ENCODE assay signal across 7 cellular contexts in genomic region chr4:89309154-89309553, GRCh38. TPM values are rescaled to one million over a fixed set of nuclear protein-coding genes. Genes with fewer than 3 reads are reported as not detected.
DNase-seq lines count a peak whose midpoint lies in the region; ATAC-seq, FAIRE-seq and TF ChIP-seq lines count a peak whose summit lies in the region.
"Not testable (repeated sequence)": the region's sequence is repeated elsewhere in the genome, so short reads cannot be mapped to it uniquely, and the experiment has no call there.
"Had no signal": no experiment of that assay in that cellular context is flagged by ENCODE, and none has a peak within 500 bp of the region (broad histone marks: within the 10 kb centered on the region; RNA-seq: fewer than 3 reads in every experiment).

No MANE protein-coding gene starts in this region.

- peaks cover 23% of the 10 kb centered on the region for H3K4me1 ChIP-seq in CD8-positive, alpha-beta memory T cell (ENCODE audit: insufficient read depth, low read length)
- not testable (repeated sequence) for H3K4me1 ChIP-seq in astrocyte (ENCODE audit: insufficient read depth, low read length)

- ATAC-seq in activated B cell treated with CpG ODN at 0.5 μM for 24 hours (ENCODE audit: low read depth); natural killer cell treated with Interleukin-12 subunit alpha and Interleukin-12 subunit beta and Interleukin-15 and Interleukin-18, amount 100 ng/mL, for 72 hours: not testable (repeated sequence)

- H4K20me1 ChIP-seq in astrocyte (ENCODE audit: insufficient read depth, low read length) = not testable (repeated sequence)

- H3K9me3 ChIP-seq in CD8-positive, alpha-beta memory T cell (ENCODE audit: low read length); astrocyte (ENCODE audit: insufficient read depth, low read depth, low read length): not testable (repeated sequence)

- not testable (repeated sequence) for H3K27ac ChIP-seq in CD8-positive, alpha-beta memory T cell (ENCODE audit: low read depth, low read length); astrocyte (ENCODE audit: low read depth, low read length)

- not testable (repeated sequence) for FAIRE-seq in astrocyte (lab: Jason Lieb, UNC)

- not testable (repeated sequence) for TF ChIP-seq CTCF in activated B cell treated with CpG ODN at 0.5 μM for 24 hours (IDR thresholded peaks at IDR 0.05); astrocyte (IDR thresholded peaks at IDR 0.05; ENCODE audit: insufficient read depth, low read depth, low read length)

- not testable (repeated sequence) for H2AFZ ChIP-seq in astrocyte (ENCODE audit: low read depth, low read length)

- H3K4me3 ChIP-seq in CD8-positive, alpha-beta memory T cell (ENCODE audit: low read length); astrocyte (ENCODE audit: insufficient read depth, low read depth, low read length): not testable (repeated sequence)

- not testable (repeated sequence) for H3K27me3 Mint-ChIP-seq in CD8-positive, alpha-beta memory T cell; activated B cell treated with CpG ODN at 0.5 μM for 24 hours; activated T-cell treated with anti-CD3 and anti-CD28 coated beads, Interleukin-2, amount 50 U/mL, for 24 hours; astrocyte (ENCODE audit: low read depth, unreplicated experiment); immature natural killer cell (ENCODE audit: low read depth in 3 of 3); natural killer cell treated with Interleukin-12 subunit alpha and Interleukin-12 subunit beta and Interleukin-15 and Interleukin-18, amount 100 ng/mL, for 72 hours

- intact Hi-C loops in activated B cell treated with CpG ODN at 0.5 μM for 24 hours (cut with micrococcal nuclease) = loop anchor here (10.0 kb wide), 1 partner anchor 716 kb away; no protein-coding TSS in a partner anchor

- peaks cover 35 to 51% (median 45%) of the 10 kb centered on the region in 3 donors for H3K4me1 Mint-ChIP-seq in CD8-positive, alpha-beta memory T cell
- H3K4me1 Mint-ChIP-seq in activated B cell treated with CpG ODN at 0.5 μM for 24 hours (peaks cover 22% of the 10 kb centered on the region), astrocyte (ENCODE audit: low read depth, unreplicated experiment) (peaks cover 14% of the 10 kb centered on the region), immature natural killer cell (peaks cover 32 to 36% of the 10 kb centered on the region in 2 donors)
- peaks cover 47% of the 10 kb centered on the region for H3K4me1 Mint-ChIP-seq in activated T-cell treated with anti-CD3 and anti-CD28 coated beads, Interleukin-2, amount 50 U/mL, for 24 hours (ENCODE audit: low read depth)
- H3K4me1 Mint-ChIP-seq in natural killer cell treated with Interleukin-12 subunit alpha and Interleukin-12 subunit beta and Interleukin-15 and Interleukin-18, amount 100 ng/mL, for 72 hours (ENCODE audit: low read depth in 2 of 2) = peaks cover 24 to 33% of the 10 kb centered on the region in 2 donors

- CTCF ChIA-PET in CD8-positive, alpha-beta memory T cell (lab: Charles Lee) = interaction anchor here (1.8 to 4.2 kb wide), 3 partner anchors 10 to 53 kb away, joined by 4 to 23 read pairs (median 19); no protein-coding TSS in a partner anchor
- CTCF ChIA-PET in activated B cell treated with CpG ODN at 0.5 μM for 24 hours (lab: Charles Lee) = not testable (repeated sequence)

- not testable (repeated sequence) for DNase-seq in CD8-positive, alpha-beta memory T cell; activated B cell treated with CpG ODN at 0.5 μM for 24 hours; activated T-cell treated with anti-CD3 and anti-CD28 coated beads, Interleukin-2, amount 50 U/mL, for 24 hours; astrocyte (ENCODE audit: low read depth); immature natural killer cell; natural killer cell treated with Interleukin-12 subunit alpha and Interleukin-12 subunit beta and Interleukin-15 and Interleukin-18, amount 100 ng/mL, for 72 hours (ENCODE audit: low spot score)

- H3K4me3 Mint-ChIP-seq in CD8-positive, alpha-beta memory T cell = peak overlapping the region in 5 of 7 donors; percentile 39 to 98 (median 96)
- H3K4me3 Mint-ChIP-seq in activated B cell treated with CpG ODN at 0.5 μM for 24 hours (peak overlapping the region; percentile 88), astrocyte (ENCODE audit: unreplicated experiment) (peak overlapping the region; percentile 25), immature natural killer cell (peak overlapping the region in 4 of 5 donors; percentile 34 to 96 (median 71))
- peak overlapping the region; percentile 6 for H3K4me3 Mint-ChIP-seq in activated T-cell treated with anti-CD3 and anti-CD28 coated beads, Interleukin-2, amount 50 U/mL, for 24 hours
- H3K4me3 Mint-ChIP-seq in natural killer cell treated with Interleukin-12 subunit alpha and Interleukin-12 subunit beta and Interleukin-15 and Interleukin-18, amount 100 ng/mL, for 72 hours = peak overlapping the region; percentile 95

- H3K4me2 ChIP-seq in astrocyte (ENCODE audit: low read length) = not testable (repeated sequence)

- not testable (repeated sequence) for H3K79me2 ChIP-seq in astrocyte (ENCODE audit: insufficient read depth, low read length)

- H3K36me3 ChIP-seq in CD8-positive, alpha-beta memory T cell (ENCODE audit: insufficient read depth, low read length); astrocyte (ENCODE audit: insufficient read depth, low read length): not testable (repeated sequence)

- not testable (repeated sequence) for H3K9ac ChIP-seq in astrocyte (ENCODE audit: low read length)

- not testable (repeated sequence) for H3K9me3 Mint-ChIP-seq in CD8-positive, alpha-beta memory T cell; activated B cell treated with CpG ODN at 0.5 μM for 24 hours; activated T-cell treated with anti-CD3 and anti-CD28 coated beads, Interleukin-2, amount 50 U/mL, for 24 hours; astrocyte (ENCODE audit: unreplicated experiment); immature natural killer cell; natural killer cell treated with Interleukin-12 subunit alpha and Interleukin-12 subunit beta and Interleukin-15 and Interleukin-18, amount 100 ng/mL, for 72 hours

- H3K27ac Mint-ChIP-seq in CD8-positive, alpha-beta memory T cell = peak overlapping the region in 7 of 8 donors; percentile 12 to 82 (median 32)
- not testable (repeated sequence) for H3K27ac Mint-ChIP-seq in activated B cell treated with CpG ODN at 0.5 μM for 24 hours; activated T-cell treated with anti-CD3 and anti-CD28 coated beads, Interleukin-2, amount 50 U/mL, for 24 hours; astrocyte (ENCODE audit: unreplicated experiment); immature natural killer cell; natural killer cell treated with Interleukin-12 subunit alpha and Interleukin-12 subunit beta and Interleukin-15 and Interleukin-18, amount 100 ng/mL, for 72 hours

- POLR2A ChIA-PET in CD8-positive, alpha-beta memory T cell (lab: Charles Lee) = interaction anchor here (2.5 kb wide), 1 partner anchor 15 kb away, joined by 12 read pairs; no protein-coding TSS in a partner anchor
- POLR2A ChIA-PET in activated B cell treated with CpG ODN at 0.5 μM for 24 hours (lab: Charles Lee) = interaction anchor here (2.2 kb wide), 1 partner anchor 16 kb away, joined by 12 read pairs; no protein-coding TSS in a partner anchor

- H3K36me3 Mint-ChIP-seq in CD8-positive, alpha-beta memory T cell = peaks cover 2 to 13% (median 5%) of the 10 kb centered on the region in 3 donors
- H3K36me3 Mint-ChIP-seq in activated B cell treated with CpG ODN at 0.5 μM for 24 hours (ENCODE audit: low read depth); astrocyte (ENCODE audit: low read depth, unreplicated experiment); immature natural killer cell; natural killer cell treated with Interleukin-12 subunit alpha and Interleukin-12 subunit beta and Interleukin-15 and Interleukin-18, amount 100 ng/mL, for 72 hours: not testable (repeated sequence)
- H3K36me3 Mint-ChIP-seq in activated T-cell treated with anti-CD3 and anti-CD28 coated beads, Interleukin-2, amount 50 U/mL, for 24 hours (ENCODE audit: low read depth) = peaks cover 11% of the 10 kb centered on the region

- not testable (repeated sequence) for H3K27me3 ChIP-seq in CD8-positive, alpha-beta memory T cell (ENCODE audit: insufficient read depth, low read length, poor library complexity, severe bottlenecking); astrocyte (ENCODE audit: insufficient read depth, low read length)

RNA-seq across cellular contexts. Expression of gene GPRIN3, which starts 1.6 kb away (rescaled TPM):
- total RNA-seq in CD8-positive, alpha-beta memory T cell = 10 to 100 TPM; 15.6 to 16.2 TPM
- 16.5 TPM for polyA plus RNA-seq in CD8-positive, alpha-beta memory T cell
- total RNA-seq in activated B cell treated with CpG ODN at 0.5 μM for 24 hours = 1.8 and 1.9 TPM in 2 replicates
- 2.6 and 6.9 TPM in 2 replicates for total RNA-seq in astrocyte
- polyA plus RNA-seq in immature natural killer cell = 10 to 100 TPM in 1 of 3 donors, 1 to 10 TPM in 2; 5.5 to 15.9 (median 7.3) TPM
- 10 to 100 TPM; 11.6 to 24.0 TPM for total RNA-seq in natural killer cell treated with Interleukin-12 subunit alpha and Interleukin-12 subunit beta and Interleukin-15 and Interleukin-18, amount 100 ng/mL, for 72 hours
- total RNA-seq: HepG2 had no signal
- polyA plus RNA-seq: HepG2 had no signal

Comparison
In these comparisons a context has a peak if more than half of its experiments do, and no peak if none do; other contexts are left out.
1. H3K4me3 Mint-ChIP-seq: peak in every context shown above with its lines; median percentile 96 in CD8-positive, alpha-beta memory T cell; 95 in natural killer cell treated with Interleukin-12 subunit alpha and Interleukin-12 subunit beta and Interleukin-15 and Interleukin-18, amount 100 ng/mL, for 72 hours; 88 in activated B cell treated with CpG ODN at 0.5 μM for 24 hours; 71 in immature natural killer cell; 25 in astrocyte; 6 in activated T-cell treated with anti-CD3 and anti-CD28 coated beads, Interleukin-2, amount 50 U/mL, for 24 hours.